ENCODE assay signal across 18 cellular contexts in the genomic region with DNA sequence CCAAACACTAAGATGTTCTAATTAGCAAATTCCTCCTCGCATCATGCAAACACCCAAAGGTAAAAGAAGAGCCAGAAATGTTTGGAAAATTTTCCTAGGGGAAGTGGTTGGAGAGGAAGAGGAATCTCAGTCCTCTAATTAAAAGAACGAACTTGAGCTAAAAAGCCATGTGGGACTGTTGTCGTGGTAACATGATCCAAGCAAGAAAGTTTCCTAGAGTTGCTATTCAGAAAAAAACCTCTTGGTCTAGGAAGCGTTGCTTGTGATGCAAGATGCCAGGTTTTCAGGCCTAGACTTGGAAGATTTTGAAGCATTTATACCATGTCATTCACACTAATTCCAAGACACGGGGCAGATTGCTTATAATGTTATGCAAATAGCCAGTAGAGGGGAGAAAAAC.
A peak's percentile ranks its signal among the peaks of the same experiment; 100 is the strongest.
DNase-seq lines count a peak whose midpoint lies in the region; ATAC-seq and TF ChIP-seq lines count a peak whose summit lies in the region.
"Had no signal": no experiment of that assay in that cellular context is flagged by ENCODE, and none has a peak within 500 bp of the region (broad histone marks: within the 10 kb centered on the region; RNA-seq: fewer than 3 reads in every experiment).

No MANE protein-coding gene starts in this region.

- H4K20me1 ChIP-seq in SK-N-SH (ENCODE audit: insufficient read depth), result no peaks in the 10 kb centered on the region

- ATAC-seq in SK-N-SH treated with all-trans-retinoic acid at 6 μM for 48 hours (no peak), HG02588 (IDR thresholded peaks at IDR 0.05; ENCODE audit: unreplicated experiment) (no peak), GM21529 (IDR thresholded peaks at IDR 0.05; ENCODE audit: unreplicated experiment) (no peak)
- ATAC-seq in effector memory CD8-positive, alpha-beta T cell (replicated peaks), result no peak
- ATAC-seq: HCT116, K562 had no signal

- no peak overlapping the region for H3K4me2 ChIP-seq in SK-N-SH

- H3K36me3 Mint-ChIP-seq in effector memory CD8-positive, alpha-beta T cell (ENCODE audit: insufficient read depth), result no peaks in the 10 kb centered on the region
- H3K36me3 Mint-ChIP-seq: CD14-positive monocyte had no signal

- no peaks in the 10 kb centered on the region for H3F3A ChIP-seq in SK-N-SH (replicated peaks; ENCODE audit: insufficient read depth)

- no peak overlapping the region for H3K27ac ChIP-seq in SK-N-SH (ENCODE audit: low read depth in 2 of 2, low read length in 1 of 2)
- H3K27ac ChIP-seq: Peyer's patch had no signal

- H3K9me3 ChIP-seq in SK-N-SH, result no peaks in the 10 kb centered on the region; the same call in 1 of the 2 replicates
- H3K9me3 ChIP-seq: Peyer's patch had no signal

- WGBS in SK-N-SH (ENCODE audit: low lambda C conversion rate), result 18% methylated on average over 5 of the region's 5 CpGs
- 22 to 23% methylated on average over 5 of the region's 5 CpGs for WGBS in lower leg skin, 2 donors

- POLR2A ChIA-PET in SK-N-SH (lab: Yijun Ruan, JAX), result no interaction called here

- no peak overlapping the region for H3K27ac Mint-ChIP-seq in effector memory CD8-positive, alpha-beta T cell
- H3K27ac Mint-ChIP-seq: CD14-positive monocyte had no signal

- H3K36me3 ChIP-seq in SK-N-SH (replicated peaks in 1 of 2; ENCODE audit: control insufficient read depth in 1 of 2, insufficient read depth in 2 of 2, low read length in 1 of 2), result no peaks in the 10 kb centered on the region
- H3K36me3 ChIP-seq: Peyer's patch had no signal

- H3K4me3 ChIP-seq in SK-N-SH (ENCODE audit: low read depth in 2 of 2, low read length in 1 of 2) (no peak overlapping the region), fibroblast of mammary gland (ENCODE audit: control insufficient read depth, low read depth, low read length) (no peak overlapping the region), lower leg skin (ENCODE audit: low read depth, poor library complexity, severe bottlenecking) (no peak overlapping the region)
- H3K4me3 ChIP-seq: K562, Peyer's patch had no signal

- no peak overlapping the region for H3K9ac ChIP-seq in SK-N-SH

- no peaks in the 10 kb centered on the region for H3K9me3 Mint-ChIP-seq in effector memory CD8-positive, alpha-beta T cell

- CTCF ChIA-PET in SK-N-SH (lab: Yijun Ruan, JAX), result no interaction called here

- TF ChIP-seq CTCF in SK-N-SH (IDR thresholded peaks at IDR 0.05), result no peak
- no peak for TF ChIP-seq CTCF in fibroblast of mammary gland (conservative IDR thresholded peaks at IDR 0.05; ENCODE audit: control insufficient read depth, insufficient read depth, low read depth, low read length)
- no peak for TF ChIP-seq CTCF in lower leg skin (IDR thresholded peaks at IDR 0.05)

- no peaks in the 10 kb centered on the region for H3K4me1 ChIP-seq in SK-N-SH (ENCODE audit: control insufficient read depth in 1 of 2, insufficient read depth in 2 of 2, low read depth in 1 of 2, low read length in 1 of 2)
- H3K4me1 ChIP-seq: Peyer's patch had no signal

- H3K4me3 Mint-ChIP-seq in effector memory CD8-positive, alpha-beta T cell, result no peak overlapping the region
- H3K4me3 Mint-ChIP-seq: CD14-positive monocyte had no signal

- no peaks in the 10 kb centered on the region for H3K9me2 ChIP-seq in SK-N-SH

- H3K4me1 Mint-ChIP-seq in effector memory CD8-positive, alpha-beta T cell (ENCODE audit: low read depth in 2 of 2), result no peaks in the 10 kb centered on the region
- H3K4me1 Mint-ChIP-seq: CD14-positive monocyte had no signal

- no peak for TF ChIP-seq POLR2A in lower leg skin (IDR thresholded peaks at IDR 0.05)

- H3K79me2 ChIP-seq in SK-N-SH (ENCODE audit: insufficient read depth), result no peaks in the 10 kb centered on the region

- DNase-seq in SK-N-SH (no peak), fibroblast of mammary gland (ENCODE audit: low read depth) (peak; percentile 14), midbrain (lab: John Stamatoyannopoulos, UW) (peak; percentile 16), lower leg skin (ENCODE audit: low spot score in 2 of 2) (no peak)
- no peak for DNase-seq in effector memory CD8-positive, alpha-beta T cell
- DNase-seq: COR-L47, NCI-H1048, NCI-H146, NCI-H2107, NCI-H446 treated with DMSO at 0.1 percent for 48 hours, Peyer's patch, SHP77 had no signal

- no peak for TF ChIP-seq EP300 in SK-N-SH (IDR thresholded peaks at IDR 0.05; ENCODE audit: borderline replicate concordance in 1 of 2, low read depth in 1 of 2, low read length in 1 of 2)

- no peak for TF ChIP-seq RAD21 in SK-N-SH (IDR thresholded peaks at IDR 0.05; ENCODE audit: low read length)

- H3K27me3 ChIP-seq in SK-N-SH (ENCODE audit: insufficient read depth), result no peaks in the 10 kb centered on the region
- H3K27me3 ChIP-seq: Peyer's patch had no signal

- intact Hi-C loops in lower leg skin (cut with DNase I; ENCODE audit: low total_unique reads), result no loop called here

- 0 out of 2 replicates have a peak overlapping the region, but pooled peaks have one; percentile 39 for H2AFZ ChIP-seq in SK-N-SH (ENCODE audit: low read depth)

- peaks cover 0 to 5% of the 10 kb centered on the region in 2 donors for H3K27me3 Mint-ChIP-seq in effector memory CD8-positive, alpha-beta T cell

TF ChIP-seq in SK-N-SH, 30 proteins besides CTCF, POLR2A, EP300 and RAD21:
- no peak for TF ChIP-seq TCF12 (IDR thresholded peaks at IDR 0.05)

TF ChIP-seq in SK-N-SH treated with all-trans-retinoic acid at 6 μM for 48 hours, 23 proteins besides CTCF, POLR2A, EP300 and RAD21 (continues in another document):
- TF ChIP-seq CSDC2 (CRISPR knock-in tag; IDR thresholded peaks at IDR 0.05) (no peak), ZC3H10 (CRISPR knock-in tag; IDR thresholded peaks at IDR 0.05) (no peak), ISL1 (CRISPR knock-in tag; IDR thresholded peaks at IDR 0.05) (no peak), ESRRG (CRISPR knock-in tag; IDR thresholded peaks at IDR 0.05) (no peak), ZNF565 (CRISPR knock-in tag; conservative IDR thresholded peaks at IDR 0.05; ENCODE audit: low read depth) (no peak), ZNF8 (CRISPR knock-in tag; IDR thresholded peaks at IDR 0.05) (no peak), SNAI2 (CRISPR knock-in tag; IDR thresholded peaks at IDR 0.05) (no peak), OSR1 (CRISPR knock-in tag; IDR thresholded peaks at IDR 0.05) (no peak), BACH2 (CRISPR knock-in tag; IDR thresholded peaks at IDR 0.05; ENCODE audit: borderline replicate concordance) (no peak), ZFP3 (CRISPR knock-in tag; IDR thresholded peaks at IDR 0.05) (no peak), GLIS3 (CRISPR knock-in tag; IDR thresholded peaks at IDR 0.05) (no peak)
- TF ChIP-seq, protein P1, sequence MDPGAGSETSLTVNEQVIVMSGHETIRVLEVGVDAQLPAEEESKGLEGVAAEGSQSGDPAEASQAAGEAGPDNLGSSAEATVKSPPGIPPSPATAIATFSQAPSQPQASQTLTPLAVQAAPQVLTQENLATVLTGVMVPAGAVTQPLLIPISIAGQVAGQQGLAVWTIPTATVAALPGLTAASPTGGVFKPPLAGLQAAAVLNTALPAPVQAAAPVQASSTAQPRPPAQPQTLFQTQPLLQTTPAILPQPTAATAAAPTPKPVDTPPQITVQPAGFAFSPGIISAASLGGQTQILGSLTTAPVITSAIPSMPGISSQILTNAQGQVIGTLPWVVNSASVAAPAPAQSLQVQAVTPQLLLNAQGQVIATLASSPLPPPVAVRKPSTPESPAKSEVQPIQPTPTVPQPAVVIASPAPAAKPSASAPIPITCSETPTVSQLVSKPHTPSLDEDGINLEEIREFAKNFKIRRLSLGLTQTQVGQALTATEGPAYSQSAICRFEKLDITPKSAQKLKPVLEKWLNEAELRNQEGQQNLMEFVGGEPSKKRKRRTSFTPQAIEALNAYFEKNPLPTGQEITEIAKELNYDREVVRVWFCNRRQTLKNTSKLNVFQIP (CRISPR knock-in tag; IDR thresholded peaks at IDR 0.05; ENCODE audit: borderline replicate concordance, low read depth), result no peak
- TF ChIP-seq, protein P2, sequence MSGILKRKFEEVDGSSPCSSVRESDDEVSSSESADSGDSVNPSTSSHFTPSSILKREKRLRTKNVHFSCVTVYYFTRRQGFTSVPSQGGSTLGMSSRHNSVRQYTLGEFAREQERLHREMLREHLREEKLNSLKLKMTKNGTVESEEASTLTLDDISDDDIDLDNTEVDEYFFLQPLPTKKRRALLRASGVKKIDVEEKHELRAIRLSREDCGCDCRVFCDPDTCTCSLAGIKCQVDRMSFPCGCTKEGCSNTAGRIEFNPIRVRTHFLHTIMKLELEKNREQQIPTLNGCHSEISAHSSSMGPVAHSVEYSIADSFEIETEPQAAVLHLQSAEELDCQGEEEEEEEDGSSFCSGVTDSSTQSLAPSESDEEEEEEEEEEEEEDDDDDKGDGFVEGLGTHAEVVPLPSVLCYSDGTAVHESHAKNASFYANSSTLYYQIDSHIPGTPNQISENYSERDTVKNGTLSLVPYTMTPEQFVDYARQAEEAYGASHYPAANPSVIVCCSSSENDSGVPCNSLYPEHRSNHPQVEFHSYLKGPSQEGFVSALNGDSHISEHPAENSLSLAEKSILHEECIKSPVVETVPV (CRISPR knock-in tag; IDR thresholded peaks at IDR 0.05), result no peak
- TF ChIP-seq, protein P3, sequence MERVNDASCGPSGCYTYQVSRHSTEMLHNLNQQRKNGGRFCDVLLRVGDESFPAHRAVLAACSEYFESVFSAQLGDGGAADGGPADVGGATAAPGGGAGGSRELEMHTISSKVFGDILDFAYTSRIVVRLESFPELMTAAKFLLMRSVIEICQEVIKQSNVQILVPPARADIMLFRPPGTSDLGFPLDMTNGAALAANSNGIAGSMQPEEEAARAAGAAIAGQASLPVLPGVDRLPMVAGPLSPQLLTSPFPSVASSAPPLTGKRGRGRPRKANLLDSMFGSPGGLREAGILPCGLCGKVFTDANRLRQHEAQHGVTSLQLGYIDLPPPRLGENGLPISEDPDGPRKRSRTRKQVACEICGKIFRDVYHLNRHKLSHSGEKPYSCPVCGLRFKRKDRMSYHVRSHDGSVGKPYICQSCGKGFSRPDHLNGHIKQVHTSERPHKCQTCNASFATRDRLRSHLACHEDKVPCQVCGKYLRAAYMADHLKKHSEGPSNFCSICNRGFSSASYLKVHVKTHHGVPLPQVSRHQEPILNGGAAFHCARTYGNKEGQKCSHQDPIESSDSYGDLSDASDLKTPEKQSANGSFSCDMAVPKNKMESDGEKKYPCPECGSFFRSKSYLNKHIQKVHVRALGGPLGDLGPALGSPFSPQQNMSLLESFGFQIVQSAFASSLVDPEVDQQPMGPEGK (CRISPR knock-in tag; IDR thresholded peaks at IDR 0.05; ENCODE audit: borderline replicate concordance), result no peak
- TF ChIP-seq, protein P4, sequence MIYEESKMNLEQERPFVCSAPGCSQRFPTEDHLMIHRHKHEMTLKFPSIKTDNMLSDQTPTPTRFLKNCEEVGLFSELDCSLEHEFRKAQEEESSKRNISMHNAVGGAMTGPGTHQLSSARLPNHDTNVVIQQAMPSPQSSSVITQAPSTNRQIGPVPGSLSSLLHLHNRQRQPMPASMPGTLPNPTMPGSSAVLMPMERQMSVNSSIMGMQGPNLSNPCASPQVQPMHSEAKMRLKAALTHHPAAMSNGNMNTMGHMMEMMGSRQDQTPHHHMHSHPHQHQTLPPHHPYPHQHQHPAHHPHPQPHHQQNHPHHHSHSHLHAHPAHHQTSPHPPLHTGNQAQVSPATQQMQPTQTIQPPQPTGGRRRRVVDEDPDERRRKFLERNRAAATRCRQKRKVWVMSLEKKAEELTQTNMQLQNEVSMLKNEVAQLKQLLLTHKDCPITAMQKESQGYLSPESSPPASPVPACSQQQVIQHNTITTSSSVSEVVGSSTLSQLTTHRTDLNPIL (CRISPR knock-in tag; IDR thresholded peaks at IDR 0.05; ENCODE audit: low read depth), result no peak

Comparison
In these comparisons a context has a peak if more than half of its experiments do, and no peak if none do; other contexts are left out.
1. DNase-seq: peak in fibroblast of mammary gland (single experiment) and midbrain (single experiment); none in SK-N-SH (single experiment), lower leg skin (0 of 2) and effector memory CD8-positive, alpha-beta T cell (0 of 3).